Comparison of ENCODE assay signal across 9 cellular contexts in genomic region chr1:7885513-7886298, GRCh38.
DNase-seq lines count a peak whose midpoint lies in the region; ATAC-seq and TF ChIP-seq lines count a peak whose summit lies in the region.
"Had no signal": no experiment of that assay in that cellular context is flagged by ENCODE, and none has a peak within 500 bp of the region (broad histone marks: within the 10 kb centered on the region; RNA-seq: fewer than 3 reads in every experiment).

No MANE protein-coding gene starts in this region.

- no peak for ATAC-seq in HG03460 (IDR thresholded peaks at IDR 0.05; ENCODE audit: unreplicated experiment)
- no peak for ATAC-seq in HG03175 (IDR thresholded peaks at IDR 0.05; ENCODE audit: unreplicated experiment)

- H3K4me3 ChIP-seq in GM12865 (ENCODE audit: low read depth, low read length), result no peak overlapping the region
- H3K4me3 ChIP-seq in duodenal mucosa (ENCODE audit: low read depth in 1 of 2, low read length in 2 of 2), result peak overlapping the region; percentile 51 to 54

- TF ChIP-seq CTCF in GM12865 (IDR thresholded peaks at IDR 0.05; ENCODE audit: insufficient read depth, low read depth, low read length, missing control alignments), result no peak

- H3K4me1 ChIP-seq in duodenal mucosa (ENCODE audit: control insufficient read depth in 1 of 2, insufficient read depth in 2 of 2, low read length in 2 of 2), result no peaks in the 10 kb centered on the region

- H3K9me3 ChIP-seq in duodenal mucosa (ENCODE audit: control insufficient read depth in 1 of 2, low read length in 2 of 2), result no peaks in the 10 kb centered on the region

- peak; percentile 25 for DNase-seq in GM12865 (ENCODE audit: low read depth)
- DNase-seq in NCI-H526 (lab: John Stamatoyannopoulos, UW), result peak; percentile 69 to 87
- DNase-seq in stimulated activated CD4-positive, alpha-beta T cell treated with anti-CD3 and anti-CD28 coated beads, Interleukin-12 subunit alpha, Interleukin-12 subunit beta, amount 100 ng/mL, for 24 hours (ENCODE audit: low read depth in 2 of 2), result peak; percentile 3 to 28
- DNase-seq in COR-L47 (lab: John Stamatoyannopoulos, UW), result no peak
- DNase-seq in NK-92 (lab: John Stamatoyannopoulos, UW; ENCODE audit: unreplicated experiment), result no peak
- DNase-seq: amniotic stem cell had no signal

- H3K27me3 ChIP-seq in duodenal mucosa (ENCODE audit: control insufficient read depth in 1 of 2, insufficient read depth in 2 of 2, low read length in 2 of 2), result no peaks in the 10 kb centered on the region

- peak overlapping the region in 1 of 2 donors; percentile 35 for H3K9ac ChIP-seq in duodenal mucosa (ENCODE audit: low read depth in 1 of 2, low read length in 2 of 2)

- H3K27ac ChIP-seq in duodenal mucosa (ENCODE audit: low read depth, low read length), result no peak overlapping the region

- no peaks in the 10 kb centered on the region for H3K36me3 ChIP-seq in duodenal mucosa (ENCODE audit: control insufficient read depth in 1 of 2, insufficient read depth in 2 of 2, low read length in 2 of 2)

Comparison
In these comparisons a context has a peak if more than half of its experiments do, and no peak if none do; other contexts are left out.
1. DNase-seq: peak in GM12865 (single experiment), NCI-H526 (2 of 2) and stimulated activated CD4-positive, alpha-beta T cell treated with anti-CD3 and anti-CD28 coated beads, Interleukin-12 subunit alpha, Interleukin-12 subunit beta, amount 100 ng/mL, for 24 hours (2 of 2); none in COR-L47 (single experiment) and NK-92 (single experiment).